ENCODE assay signal across 11 cellular contexts in genomic region chr20:40497781-40498691, GRCh38.
DNase-seq lines count a peak whose midpoint lies in the region; TF ChIP-seq lines count a peak whose summit lies in the region.
"Had no signal": no experiment of that assay in that cellular context is flagged by ENCODE, and none has a peak within 500 bp of the region (broad histone marks: within the 10 kb centered on the region; RNA-seq: fewer than 3 reads in every experiment).

No MANE protein-coding gene starts in this region.

- no peaks in the 10 kb centered on the region for H3K9me3 ChIP-seq in left ventricle myocardium inferior (replicated peaks)
- H3K9me3 ChIP-seq in suprapubic skin, result no peaks in the 10 kb centered on the region
- H3K9me3 ChIP-seq: SJCRH30 had no signal

- no peaks in the 10 kb centered on the region for H3K36me3 Mint-ChIP-seq in activated CD4-positive, alpha-beta memory T cell treated with anti-CD3 and anti-CD28 coated beads, Interleukin-2, amount 10 ng/mL, durations not matched to agents 7 days and 5 days (ENCODE audit: low read depth)
- H3K36me3 Mint-ChIP-seq: naive B cell had no signal

- no peak for TF ChIP-seq CTCF in HL-60 (IDR thresholded peaks at IDR 0.05; ENCODE audit: insufficient read depth, low read length)
- no peak for TF ChIP-seq CTCF in left ventricle myocardium inferior (IDR thresholded peaks at IDR 0.05; ENCODE audit: borderline replicate concordance)
- TF ChIP-seq CTCF in suprapubic skin (IDR thresholded peaks at IDR 0.05), result no peak

- H3K4me1 Mint-ChIP-seq in activated CD4-positive, alpha-beta memory T cell treated with anti-CD3 and anti-CD28 coated beads, Interleukin-2, amount 10 ng/mL, durations not matched to agents 7 days and 5 days, result peaks cover 6% of the 10 kb centered on the region
- H3K4me1 Mint-ChIP-seq: naive B cell had no signal

- in situ Hi-C loops in ACHN (cut with HindIII; ENCODE audit: low pct_ligation_motif_present, low pct_unique_long_range_greater_than_20kb, low sequenced_read_pairs), result no loop called here

- H3K27ac Mint-ChIP-seq in activated CD4-positive, alpha-beta memory T cell treated with anti-CD3 and anti-CD28 coated beads, Interleukin-2, amount 10 ng/mL, durations not matched to agents 7 days and 5 days, result no peak overlapping the region
- H3K27ac Mint-ChIP-seq: naive B cell had no signal

- POLR2A ChIA-PET in activated CD4-positive, alpha-beta memory T cell treated with anti-CD3 and anti-CD28 coated beads, Interleukin-2, amount 10 ng/mL, durations not matched to agents 7 days and 5 days (lab: Charles Lee), result no interaction called here

- H3K4me1 ChIP-seq in left ventricle myocardium inferior (no peaks in the 10 kb centered on the region), suprapubic skin (peaks cover 1% of the 10 kb centered on the region)

- H3K4me3 Mint-ChIP-seq in activated CD4-positive, alpha-beta memory T cell treated with anti-CD3 and anti-CD28 coated beads, Interleukin-2, amount 10 ng/mL, durations not matched to agents 7 days and 5 days, result no peak overlapping the region

- no peaks in the 10 kb centered on the region for H3K27me3 ChIP-seq in HL-60 (ENCODE audit: insufficient read depth, poor library complexity, severe bottlenecking)
- peaks cover 4% of the 10 kb centered on the region for H3K27me3 ChIP-seq in left ventricle myocardium inferior (ENCODE audit: low read depth)
- no peaks in the 10 kb centered on the region for H3K27me3 ChIP-seq in suprapubic skin
- H3K27me3 ChIP-seq: SJCRH30 had no signal

- H3K27me3 Mint-ChIP-seq in activated CD4-positive, alpha-beta memory T cell treated with anti-CD3 and anti-CD28 coated beads, Interleukin-2, amount 10 ng/mL, durations not matched to agents 7 days and 5 days, result peaks cover 3% of the 10 kb centered on the region

- DNase-seq in HL-60 (ENCODE audit: low read depth in 1 of 2, low spot score in 1 of 2), result peak; percentile 96 to 98
- DNase-seq in UCSD-AML1 (lab: John Stamatoyannopoulos, UW; ENCODE audit: unreplicated experiment), result peak; percentile 55
- DNase-seq in left ventricle myocardium inferior, result peak; percentile 33
- DNase-seq in suprapubic skin (ENCODE audit: low spot score in 2 of 2), result peak; percentile 75 to 83
- no peak for DNase-seq in activated CD4-positive, alpha-beta memory T cell treated with anti-CD3 and anti-CD28 coated beads, Interleukin-2, amount 10 ng/mL, durations not matched to agents 7 days and 5 days
- no peak for DNase-seq in ACHN
- no peak for DNase-seq in NCI-H446 (lab: John Stamatoyannopoulos, UW)
- DNase-seq in NCI-H1092 treated with DMSO at 0.1 percent for 48 hours (lab: John Stamatoyannopoulos, UW), result no peak
- DNase-seq: naive B cell, NCI-H1417 treated with DMSO at 0.1 percent for 48 hours had no signal

- 59% methylated on average over 5 of the region's 5 CpGs for WGBS in suprapubic skin

- intact Hi-C loops in left ventricle myocardium inferior (cut with micrococcal nuclease), result no loop called here

- no peaks in the 10 kb centered on the region for H3K9me3 Mint-ChIP-seq in activated CD4-positive, alpha-beta memory T cell treated with anti-CD3 and anti-CD28 coated beads, Interleukin-2, amount 10 ng/mL, durations not matched to agents 7 days and 5 days

- no peak for TF ChIP-seq EP300 in suprapubic skin (IDR thresholded peaks at IDR 0.05)

- TF ChIP-seq POLR2A in suprapubic skin (IDR thresholded peaks at IDR 0.05), result no peak

- CTCF ChIA-PET in activated CD4-positive, alpha-beta memory T cell treated with anti-CD3 and anti-CD28 coated beads, Interleukin-2, amount 10 ng/mL, durations not matched to agents 7 days and 5 days (lab: Charles Lee), result no interaction called here

- H3K4me3 ChIP-seq in HL-60 (replicated peaks; ENCODE audit: insufficient read depth, low read length) (no peak overlapping the region), left ventricle myocardium inferior (no peak overlapping the region), suprapubic skin (no peak overlapping the region)
- H3K4me3 ChIP-seq: SJCRH30 had no signal

- H3K27ac ChIP-seq in HL-60 (replicated peaks), result peak overlapping the region; percentile 87
- H3K27ac ChIP-seq in left ventricle myocardium inferior (replicated peaks), result no peak overlapping the region
- no peak overlapping the region for H3K27ac ChIP-seq in suprapubic skin
- H3K27ac ChIP-seq: SJCRH30 had no signal

- H3K36me3 ChIP-seq in left ventricle myocardium inferior, result no peaks in the 10 kb centered on the region
- no peaks in the 10 kb centered on the region for H3K36me3 ChIP-seq in suprapubic skin
- H3K36me3 ChIP-seq: SJCRH30 had no signal

Comparison
In these comparisons a context has a peak if more than half of its experiments do, and no peak if none do; other contexts are left out.
1. DNase-seq: peak in HL-60 (2 of 2), UCSD-AML1 (single experiment), left ventricle myocardium inferior (single experiment) and suprapubic skin (2 of 2); none in activated CD4-positive, alpha-beta memory T cell treated with anti-CD3 and anti-CD28 coated beads, Interleukin-2, amount 10 ng/mL, durations not matched to agents 7 days and 5 days (single experiment), ACHN (single experiment), NCI-H446 (0 of 2) and NCI-H1092 treated with DMSO at 0.1 percent for 48 hours (single experiment).